ENCODE assay signal across 8 cellular contexts in the genomic region with DNA sequence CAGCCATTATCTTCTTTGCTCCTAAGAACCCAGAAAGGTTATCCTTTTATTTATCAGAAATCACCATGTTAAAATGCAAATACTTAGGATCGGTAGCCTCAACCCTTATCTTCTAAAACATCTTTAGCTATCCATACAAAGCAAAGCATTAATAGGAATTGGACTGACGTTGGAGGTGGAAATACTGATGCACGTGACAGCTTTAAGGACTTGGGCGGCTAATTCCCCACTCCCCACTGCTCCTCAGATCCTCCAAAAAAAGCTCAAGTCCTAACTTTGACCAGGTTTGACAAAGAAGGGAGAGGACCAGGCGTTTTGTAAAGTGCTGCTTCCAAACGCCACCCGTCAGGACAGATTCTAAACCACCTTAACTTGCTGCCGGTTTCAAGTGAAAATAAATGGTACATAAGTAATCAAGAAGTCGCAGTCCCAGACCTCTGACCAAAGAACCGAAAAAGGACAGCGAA. TPM values are rescaled to one million over a fixed set of nuclear protein-coding genes. Genes with fewer than 3 reads are reported as not detected.
DNase-seq lines count a peak whose midpoint lies in the region; ATAC-seq, FAIRE-seq and TF ChIP-seq lines count a peak whose summit lies in the region.

No MANE protein-coding gene starts in this region.

- H3K27ac Mint-ChIP-seq in activated B cell treated with CpG ODN at 0.5 μM for 24 hours, result peak overlapping the region; percentile 91

- H3K4me3 Mint-ChIP-seq in activated B cell treated with CpG ODN at 0.5 μM for 24 hours, result peak overlapping the region; percentile 91

- no peak for ATAC-seq in activated B cell treated with CpG ODN at 0.5 μM for 24 hours (ENCODE audit: low read depth)
- no peak for ATAC-seq in HG02938 (IDR thresholded peaks at IDR 0.05; ENCODE audit: unreplicated experiment)
- no peak for ATAC-seq in HG03469 (IDR thresholded peaks at IDR 0.05; ENCODE audit: unreplicated experiment)

- no peak for DNase-seq in HL-60 (ENCODE audit: low read depth in 1 of 2, low spot score in 1 of 2)
- no peak for DNase-seq in activated B cell treated with CpG ODN at 0.5 μM for 24 hours
- no peak for DNase-seq in right atrium auricular region (ENCODE audit: low spot score)
- no peak for DNase-seq in small intestine
- no peak for DNase-seq in AG08396 (ENCODE audit: low spot score)
- DNase-seq in SKM-1 (lab: John Stamatoyannopoulos, UW; ENCODE audit: unreplicated experiment), result no peak

- H3K36me3 ChIP-seq in right atrium auricular region (no peaks in the 10 kb centered on the region), small intestine (ENCODE audit: control insufficient read depth in 2 of 2, insufficient read depth in 2 of 2, low read length in 2 of 2) (no peaks in the 10 kb centered on the region)

- H3K27me3 ChIP-seq in HL-60 (ENCODE audit: insufficient read depth, poor library complexity, severe bottlenecking), result no peaks in the 10 kb centered on the region
- H3K27me3 ChIP-seq in right atrium auricular region, result no peaks in the 10 kb centered on the region
- no peaks in the 10 kb centered on the region for H3K27me3 ChIP-seq in small intestine (ENCODE audit: control insufficient read depth in 2 of 2, insufficient read depth in 2 of 2, low read length in 2 of 2)

- 0% methylated on average over 11 of the region's 11 CpGs for WGBS in small intestine, 3 donors

- H3K27me3 Mint-ChIP-seq in activated B cell treated with CpG ODN at 0.5 μM for 24 hours, result no peaks in the 10 kb centered on the region

- H3K27ac ChIP-seq in HL-60 (replicated peaks) (peak overlapping the region; percentile 49), right atrium auricular region (peak overlapping the region; percentile 95 to 99), small intestine (ENCODE audit: low read depth in 1 of 2, low read length in 1 of 2) (peak overlapping the region in 1 of 2 donors; percentile 98)

- H3K4me1 ChIP-seq in right atrium auricular region (peaks cover 0 to 43% of the 10 kb centered on the region in 2 donors), small intestine (ENCODE audit: control insufficient read depth in 2 of 2, insufficient read depth in 1 of 2, low read depth in 1 of 2, low read length in 1 of 2) (peaks cover 0 to 3% of the 10 kb centered on the region in 2 donors)

- H3K36me3 Mint-ChIP-seq in activated B cell treated with CpG ODN at 0.5 μM for 24 hours (ENCODE audit: low read depth), result peaks cover 17% of the 10 kb centered on the region

- no peak for FAIRE-seq in small intestine (lab: Jason Lieb, UNC)

- intact Hi-C loops in activated B cell treated with CpG ODN at 0.5 μM for 24 hours (cut with micrococcal nuclease), result loop anchor here (1.0 kb wide), 4 partner anchors 124 to 991 kb away; partner anchors contain the start of genes SPATA4 and WDR17

- H3K9me3 ChIP-seq in right atrium auricular region (no peaks in the 10 kb centered on the region), small intestine (ENCODE audit: control insufficient read depth, low read depth) (no peaks in the 10 kb centered on the region)

- POLR2A ChIA-PET in activated B cell treated with CpG ODN at 0.5 μM for 24 hours (lab: Charles Lee), result interaction anchor here (0.6 to 1.0 kb wide), 3 partner anchors 13 to 1122 kb away, joined by 3 to 4 read pairs (median 3); no protein-coding TSS in a partner anchor

- CTCF ChIA-PET in activated B cell treated with CpG ODN at 0.5 μM for 24 hours (lab: Charles Lee), result no interaction called here

- H3K4me1 Mint-ChIP-seq in activated B cell treated with CpG ODN at 0.5 μM for 24 hours, result peaks cover 43% of the 10 kb centered on the region

- no peak for TF ChIP-seq CTCF in HL-60 (IDR thresholded peaks at IDR 0.05; ENCODE audit: insufficient read depth, low read length)
- TF ChIP-seq CTCF in activated B cell treated with CpG ODN at 0.5 μM for 24 hours (IDR thresholded peaks at IDR 0.05), result no peak
- no peak for TF ChIP-seq CTCF in right atrium auricular region (IDR thresholded peaks at IDR 0.05)

- H3K4me3 ChIP-seq in HL-60 (replicated peaks; ENCODE audit: insufficient read depth, low read length) (peak overlapping the region; percentile 80), right atrium auricular region (peak overlapping the region; percentile 88 to 93), small intestine (ENCODE audit: low read depth in 1 of 2, low read length in 2 of 2) (peak overlapping the region; percentile 43 to 52)

- no peaks in the 10 kb centered on the region for H3K9me3 Mint-ChIP-seq in activated B cell treated with CpG ODN at 0.5 μM for 24 hours

RNA-seq across cellular contexts. Expression of gene SPCS3, which starts 0.5 kb away (rescaled TPM):
- total RNA-seq in activated B cell treated with CpG ODN at 0.5 μM for 24 hours (106 and 110 TPM in 2 replicates), right atrium auricular region (10 to 100 TPM; 45.7 to 55.0 TPM)
- 10 to 100 TPM; 11.9 to 41.9 (median 12.5) TPM for polyA plus RNA-seq in small intestine

RNA-seq across cellular contexts. Expression of gene ASB5, which starts 50.2 kb away (rescaled TPM):
- total RNA-seq in activated B cell treated with CpG ODN at 0.5 μM for 24 hours (not detected in 2 replicates), right atrium auricular region (1 to 10 TPM in 1 of 2 donors, under 1 TPM in 1; 0.90 to 3.7 TPM)
- polyA plus RNA-seq in small intestine, result 1 to 10 TPM in 1 of 3 donors, under 1 TPM in 2; 0.01 to 2.0 (median 0.81) TPM
